Comparison of ENCODE assay signal across 34 cellular contexts in the genomic region with DNA sequence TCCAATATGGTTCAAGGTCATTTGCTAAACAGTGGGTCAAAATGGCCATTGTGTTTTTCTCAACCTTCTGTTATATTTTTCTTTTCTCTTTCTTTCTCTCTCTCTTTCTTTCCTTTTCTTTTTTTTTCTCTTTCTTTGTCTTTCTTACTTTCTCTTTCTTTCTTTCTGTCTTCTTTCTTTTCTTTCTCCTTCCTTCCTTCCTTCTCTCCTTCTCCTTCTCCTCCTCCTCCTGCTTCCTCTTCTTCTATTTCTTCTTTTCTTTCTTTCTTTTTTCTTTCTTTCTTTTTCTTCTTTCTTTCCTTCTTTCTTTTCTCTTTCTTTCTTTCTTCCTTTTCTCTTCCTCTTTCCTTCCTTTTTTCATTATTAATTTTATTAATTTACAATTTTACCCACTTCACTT.
"Had no signal": no experiment of that assay in that cellular context is flagged by ENCODE, and none has a peak within 500 bp of the region (broad histone marks: within the 10 kb centered on the region; RNA-seq: fewer than 3 reads in every experiment).

No MANE protein-coding gene starts in this region.

- H3K4me1 Mint-ChIP-seq: activated CD4-positive, alpha-beta memory T cell treated with anti-CD3 and anti-CD28 coated beads, Interleukin-2, amount 10 ng/mL, durations not matched to agents 7 days and 5 days; activated CD4-positive, alpha-beta T cell treated with anti-CD3 and anti-CD28 coated beads for 36 hours; activated CD4-positive, alpha-beta T cell treated with anti-CD3 and anti-CD28 coated beads, Interleukin-2, amount 10 ng/mL, durations not matched to agents 7 days and 5 days; activated CD8-positive, alpha-beta memory T cell treated with anti-CD3 and anti-CD28 coated beads, Interleukin-2, amount 10 ng/mL, durations not matched to agents 7 days and 5 days; activated naive CD8-positive, alpha-beta T cell treated with anti-CD3 and anti-CD28 coated beads for 36 hours had no signal

- H3K36me3 ChIP-seq: adrenal gland, brain microvascular endothelial cell, breast epithelium, colonic mucosa had no signal

- H3K4me1 ChIP-seq: adrenal gland, body of pancreas, breast epithelium, colonic mucosa had no signal

- H3K27ac ChIP-seq: adrenal gland, body of pancreas, brain microvascular endothelial cell, breast epithelium, colonic mucosa, VCaP had no signal

- H3K9me3 Mint-ChIP-seq: activated CD4-positive, alpha-beta T cell treated with anti-CD3 and anti-CD28 coated beads, Interleukin-2, amount 10 ng/mL, durations not matched to agents 7 days and 5 days; activated naive CD4-positive, alpha-beta T cell treated with anti-CD3 and anti-CD28 coated beads for 36 hours; activated T-helper 2 cell treated with anti-CD3 and anti-CD28 coated beads, Interferon-gamma antibody, Interleukin-2, Interleukin-4, amounts not matched to agents 10 μg/mL and 5 μg/mL and 100 μg/mL, durations not matched to agents 14 hours and 24 hours and 36 hours; T-helper 1 cell treated with Interleukin-12 subunit alpha and Interleukin-12 subunit beta and Interleukin-4 antibody, amounts not matched to agents 30 μg/mL and 1 μg/mL, for 36 hours had no signal

- H3K4me3 ChIP-seq: adrenal gland, body of pancreas, breast epithelium, colonic mucosa had no signal

- H3K36me3 Mint-ChIP-seq: activated CD8-positive, alpha-beta memory T cell treated with anti-CD3 and anti-CD28 coated beads, Interleukin-2, amount 10 ng/mL, durations not matched to agents 7 days and 5 days; activated naive CD4-positive, alpha-beta T cell treated with anti-CD3 and anti-CD28 coated beads, Interleukin-2, amount 50 U/mL, for 72 hours; activated naive CD8-positive, alpha-beta T cell treated with anti-CD3 and anti-CD28 coated beads for 36 hours had no signal

- H3K4me3 Mint-ChIP-seq: activated CD4-positive, alpha-beta memory T cell treated with anti-CD3 and anti-CD28 coated beads, Interleukin-2, amount 10 ng/mL, durations not matched to agents 7 days and 5 days; activated CD4-positive, alpha-beta T cell treated with anti-CD3 and anti-CD28 coated beads for 36 hours; activated CD4-positive, alpha-beta T cell treated with anti-CD3 and anti-CD28 coated beads, Interleukin-2, amount 10 ng/mL, durations not matched to agents 7 days and 5 days; activated CD8-positive, alpha-beta memory T cell treated with anti-CD3 and anti-CD28 coated beads, Interleukin-2, amount 10 ng/mL, durations not matched to agents 7 days and 5 days; activated naive CD4-positive, alpha-beta T cell treated with anti-CD3 and anti-CD28 coated beads for 36 hours; activated naive CD8-positive, alpha-beta T cell treated with anti-CD3 and anti-CD28 coated beads for 36 hours; activated T-cell treated with anti-CD3 and anti-CD28 coated beads, Interleukin-2, amount 50 U/mL, for 24 hours; T-helper 1 cell treated with Interleukin-12 subunit alpha and Interleukin-12 subunit beta and Interleukin-4 antibody, amounts not matched to agents 30 μg/mL and 1 μg/mL, for 36 hours; T-helper 2 cell treated with Interferon-gamma antibody and Interleukin-4, amounts not matched to agents 5 μg/mL and 100 μg/mL, for 36 hours had no signal

- ATAC-seq: activated CD4-positive, alpha-beta T cell treated with anti-CD3 and anti-CD28 coated beads for 36 hours; activated CD4-positive, CD25-positive, alpha-beta regulatory T cell treated with anti-CD3 and anti-CD28 coated beads, Interleukin-2, amount 50 U/mL, for 24 hours; activated CD8-positive, alpha-beta memory T cell treated with anti-CD3 and anti-CD28 coated beads, Interleukin-2, amount 10 ng/mL, durations not matched to agents 7 days and 5 days; activated naive CD4-positive, alpha-beta T cell treated with anti-CD3 and anti-CD28 coated beads, Interleukin-2, amount 50 U/mL, for 72 hours; body of pancreas had no signal

- H3K9me3 ChIP-seq: adrenal gland, body of pancreas, breast epithelium, colonic mucosa had no signal

- DNase-seq: activated CD4-positive, alpha-beta memory T cell treated with anti-CD3 and anti-CD28 coated beads, Interleukin-2, amount 10 ng/mL, durations not matched to agents 7 days and 5 days; activated CD4-positive, alpha-beta T cell treated with anti-CD3 and anti-CD28 coated beads for 1 hour; activated CD4-positive, alpha-beta T cell treated with anti-CD3 and anti-CD28 coated beads for 36 hours; activated CD4-positive, alpha-beta T cell treated with anti-CD3 and anti-CD28 coated beads for 48 hours; activated CD4-positive, alpha-beta T cell treated with anti-CD3 and anti-CD28 coated beads, Interleukin-2, amount 10 ng/mL, durations not matched to agents 7 days and 5 days; activated CD4-positive, alpha-beta T cell treated with anti-CD3 and anti-CD28 coated beads, Interleukin-2, amount 50 U/mL, for 48 hours; activated CD4-positive, CD25-positive, alpha-beta regulatory T cell; activated CD8-positive, alpha-beta memory T cell treated with anti-CD3 and anti-CD28 coated beads for 24 hours; activated CD8-positive, alpha-beta memory T cell treated with anti-CD3 and anti-CD28 coated beads, Interleukin-2, amount 10 ng/mL, durations not matched to agents 7 days and 5 days; activated CD8-positive, alpha-beta memory T cell treated with anti-CD3 and anti-CD28 coated beads, Interleukin-2, amount 50 U/mL, for 48 hours; activated effector memory CD4-positive, alpha-beta T cell treated with Interleukin-2 at 50 U/mL for 16 hours; activated gamma-delta T cell; activated naive CD4-positive, alpha-beta T cell treated with anti-CD3 and anti-CD28 coated beads for 36 hours; activated naive CD4-positive, alpha-beta T cell treated with anti-CD3 and anti-CD28 coated beads, Interleukin-2, amount 50 U/mL, for 16 hours; activated naive CD8-positive, alpha-beta T cell treated with anti-CD3 and anti-CD28 coated beads for 36 hours; activated T-cell treated with anti-CD3 and anti-CD28 coated beads, Interleukin-2, amount 50 U/mL, for 24 hours; activated T-cell treated with anti-CD3 and anti-CD28 coated beads, Interleukin-2, amount 50 U/mL, for 48 hours; adrenal gland; amniotic stem cell; aorta; body of pancreas; brain microvascular endothelial cell; central memory CD4-positive, alpha-beta T cell; colonic mucosa; T-helper 1 cell; T-helper 2 cell; T-helper 9 cell had no signal

- H3K27me3 Mint-ChIP-seq: activated CD4-positive, alpha-beta memory T cell treated with anti-CD3 and anti-CD28 coated beads, Interleukin-2, amount 10 ng/mL, durations not matched to agents 7 days and 5 days; activated CD4-positive, alpha-beta T cell treated with anti-CD3 and anti-CD28 coated beads for 36 hours; activated CD4-positive, alpha-beta T cell treated with anti-CD3 and anti-CD28 coated beads, Interleukin-2, amount 10 ng/mL, durations not matched to agents 7 days and 5 days; activated CD8-positive, alpha-beta memory T cell treated with anti-CD3 and anti-CD28 coated beads, Interleukin-2, amount 10 ng/mL, durations not matched to agents 7 days and 5 days; activated naive CD8-positive, alpha-beta T cell treated with anti-CD3 and anti-CD28 coated beads for 36 hours; activated T-cell treated with anti-CD3 and anti-CD28 coated beads, Interleukin-2, amount 50 U/mL, for 24 hours had no signal

- H3K27ac Mint-ChIP-seq: activated CD4-positive, alpha-beta memory T cell treated with anti-CD3 and anti-CD28 coated beads, Interleukin-2, amount 10 ng/mL, durations not matched to agents 7 days and 5 days; activated CD4-positive, alpha-beta T cell treated with anti-CD3 and anti-CD28 coated beads for 36 hours; activated CD4-positive, alpha-beta T cell treated with anti-CD3 and anti-CD28 coated beads, Interleukin-2, amount 10 ng/mL, durations not matched to agents 7 days and 5 days; activated CD8-positive, alpha-beta memory T cell treated with anti-CD3 and anti-CD28 coated beads, Interleukin-2, amount 10 ng/mL, durations not matched to agents 7 days and 5 days; activated naive CD4-positive, alpha-beta T cell treated with anti-CD3 and anti-CD28 coated beads for 36 hours; activated naive CD4-positive, alpha-beta T cell treated with anti-CD3 and anti-CD28 coated beads, Interleukin-2, amount 50 U/mL, for 72 hours; activated naive CD8-positive, alpha-beta T cell treated with anti-CD3 and anti-CD28 coated beads for 36 hours; activated T-cell treated with anti-CD3 and anti-CD28 coated beads, Interleukin-2, amount 50 U/mL, for 24 hours; activated T-helper 2 cell treated with anti-CD3 and anti-CD28 coated beads, Interferon-gamma antibody, Interleukin-2, Interleukin-4, amounts not matched to agents 10 μg/mL and 5 μg/mL and 100 μg/mL, durations not matched to agents 14 hours and 24 hours and 36 hours; T-helper 1 cell treated with Interleukin-12 subunit alpha and Interleukin-12 subunit beta and Interleukin-4 antibody, amounts not matched to agents 30 μg/mL and 1 μg/mL, for 36 hours; T-helper 2 cell treated with Interferon-gamma antibody and Interleukin-4, amounts not matched to agents 5 μg/mL and 100 μg/mL, for 36 hours had no signal

- H3K27me3 ChIP-seq: adrenal gland, body of pancreas, brain microvascular endothelial cell, breast epithelium, colonic mucosa had no signal
